In the genomic region with DNA sequence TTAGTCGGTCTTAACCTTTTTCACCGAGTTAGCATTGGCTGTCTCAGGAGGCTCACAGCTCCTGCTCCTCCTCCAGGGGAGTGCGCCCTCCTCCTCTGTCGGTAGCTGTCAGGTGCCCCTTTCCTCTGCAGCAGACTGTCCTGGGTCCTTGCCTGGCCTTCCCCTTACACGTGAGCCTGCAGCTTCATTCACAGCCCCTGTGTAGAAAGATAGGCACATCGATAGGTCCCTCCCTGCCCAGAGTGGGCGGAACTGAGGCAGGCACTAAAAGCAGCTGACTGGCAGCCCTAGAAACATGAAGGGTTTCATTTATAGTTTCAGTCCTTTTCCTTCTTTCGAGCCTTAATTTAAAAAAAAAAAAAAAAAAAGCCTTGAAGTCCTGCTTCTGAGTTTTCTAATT, we compare ENCODE assay signal across 11 cellular contexts. TPM values are rescaled to one million over a fixed set of nuclear protein-coding genes. Genes with fewer than 3 reads are reported as not detected.
A peak's percentile ranks its signal among the peaks of the same experiment; 100 is the strongest.
DNase-seq lines count a peak whose midpoint lies in the region; ATAC-seq and TF ChIP-seq lines count a peak whose summit lies in the region.
"Had no signal": no experiment of that assay in that cellular context is flagged by ENCODE, and none has a peak within 500 bp of the region (broad histone marks: within the 10 kb centered on the region; RNA-seq: fewer than 3 reads in every experiment).

No MANE protein-coding gene starts in this region.

- peak in 1 of 2 donors; percentile 33 for DNase-seq in activated T-cell treated with anti-CD3 and anti-CD28 coated beads, Interleukin-2, amount 50 U/mL, for 72 hours
- DNase-seq in activated T-cell treated with anti-CD3 and anti-CD28 coated beads, Interleukin-2, amount 50 U/mL, for 1 hour, result no peak
- no peak for DNase-seq in WTC11 (ENCODE audit: low spot score)
- no peak for DNase-seq in stimulated activated effector memory CD8-positive, alpha-beta T cell treated with anti-CD3 and anti-CD28 coated beads, Interleukin-12 subunit alpha, Interleukin-12 subunit beta, amount 100 ng/mL, for 72 hours (ENCODE audit: low spot score in 2 of 2)
- no peak for DNase-seq in DMS114 treated with DMSO at 0.1 percent for 48 hours (lab: John Stamatoyannopoulos, UW; ENCODE audit: unreplicated experiment)
- DNase-seq in esophagus squamous epithelium (lab: John Stamatoyannopoulos, UW), result no peak
- DNase-seq in NCI-H524 (lab: John Stamatoyannopoulos, UW), result no peak
- DNase-seq: brain microvascular endothelial cell, NCI-H69 had no signal

- ATAC-seq in activated T-cell treated with anti-CD3 and anti-CD28 coated beads, Interleukin-2, amount 50 U/mL, for 72 hours (replicated peaks in 1 of 2), result no peak
- ATAC-seq in HG02943 (IDR thresholded peaks at IDR 0.05; ENCODE audit: low read depth, unreplicated experiment) (peak; percentile 40), WTC11 (peak; percentile 78)
- ATAC-seq in stimulated activated effector memory CD8-positive, alpha-beta T cell treated with anti-CD3 and anti-CD28 coated beads, Interleukin-12 subunit alpha, Interleukin-12 subunit beta, amount 100 ng/mL, for 72 hours, result no peak

- 63 to 76% methylated on average over 6 to 8 of the region's 8 CpGs for WGBS in esophagus squamous epithelium, 2 donors

- intact Hi-C loops in esophagus squamous epithelium (cut with DNase I), result no loop called here

- peaks cover 98% of the 10 kb centered on the region for H3K4me1 Mint-ChIP-seq in activated T-cell treated with anti-CD3 and anti-CD28 coated beads, Interleukin-2, amount 50 U/mL, for 72 hours (ENCODE audit: low read depth)
- peaks cover 59% of the 10 kb centered on the region for H3K4me1 Mint-ChIP-seq in WTC11
- H3K4me1 Mint-ChIP-seq in stimulated activated effector memory CD8-positive, alpha-beta T cell treated with anti-CD3 and anti-CD28 coated beads, Interleukin-12 subunit alpha, Interleukin-12 subunit beta, amount 100 ng/mL, for 72 hours, result peaks cover 85% of the 10 kb centered on the region

- POLR2A ChIA-PET in WTC11 (lab: Charles Lee), result no interaction called here

- H3K36me3 ChIP-seq in esophagus squamous epithelium, result peaks cover 0 to 12% (median 0%) of the 10 kb centered on the region in 3 donors
- H3K36me3 ChIP-seq: vagina had no signal

- peaks cover 2 to 7% of the 10 kb centered on the region in 2 donors for H3K36me3 Mint-ChIP-seq in activated T-cell treated with anti-CD3 and anti-CD28 coated beads, Interleukin-2, amount 50 U/mL, for 72 hours (ENCODE audit: insufficient read depth in 2 of 2)
- no peaks in the 10 kb centered on the region for H3K36me3 Mint-ChIP-seq in WTC11
- peaks cover 63% of the 10 kb centered on the region for H3K36me3 Mint-ChIP-seq in stimulated activated effector memory CD8-positive, alpha-beta T cell treated with anti-CD3 and anti-CD28 coated beads, Interleukin-12 subunit alpha, Interleukin-12 subunit beta, amount 100 ng/mL, for 72 hours

- no peak for TF ChIP-seq CTCF in WTC11 (IDR thresholded peaks at IDR 0.05)
- TF ChIP-seq CTCF in esophagus squamous epithelium (IDR thresholded peaks at IDR 0.05), result no peak

- H3K27ac Mint-ChIP-seq in activated T-cell treated with anti-CD3 and anti-CD28 coated beads, Interleukin-2, amount 50 U/mL, for 72 hours, result peak overlapping the region; percentile 55
- H3K27ac Mint-ChIP-seq in WTC11, result no peak overlapping the region
- peak overlapping the region; percentile 45 for H3K27ac Mint-ChIP-seq in stimulated activated effector memory CD8-positive, alpha-beta T cell treated with anti-CD3 and anti-CD28 coated beads, Interleukin-12 subunit alpha, Interleukin-12 subunit beta, amount 100 ng/mL, for 72 hours

- H3K4me3 Mint-ChIP-seq in activated T-cell treated with anti-CD3 and anti-CD28 coated beads, Interleukin-2, amount 50 U/mL, for 72 hours, result peak overlapping the region; percentile 74 to 76
- no peak overlapping the region for H3K4me3 Mint-ChIP-seq in WTC11
- peak overlapping the region; percentile 47 for H3K4me3 Mint-ChIP-seq in stimulated activated effector memory CD8-positive, alpha-beta T cell treated with anti-CD3 and anti-CD28 coated beads, Interleukin-12 subunit alpha, Interleukin-12 subunit beta, amount 100 ng/mL, for 72 hours

- TF ChIP-seq POLR2A in esophagus squamous epithelium (IDR thresholded peaks at IDR 0.05), result no peak

- no peaks in the 10 kb centered on the region for H3K9me3 ChIP-seq in esophagus squamous epithelium
- H3K9me3 ChIP-seq: vagina had no signal

- H3K4me3 ChIP-seq in esophagus squamous epithelium, result no peak overlapping the region
- H3K4me3 ChIP-seq: vagina had no signal

- CTCF ChIA-PET in WTC11 (lab: Charles Lee), result interaction anchor here (0.6 to 2.7 kb wide), 3 partner anchors 8 to 372 kb away, joined by 3 to 8 read pairs (median 3); no protein-coding TSS in a partner anchor

- peaks cover 12 to 95% (median 32%) of the 10 kb centered on the region in 3 donors for H3K4me1 ChIP-seq in esophagus squamous epithelium

- no peaks in the 10 kb centered on the region for H3K9me3 Mint-ChIP-seq in activated T-cell treated with anti-CD3 and anti-CD28 coated beads, Interleukin-2, amount 50 U/mL, for 72 hours
- H3K9me3 Mint-ChIP-seq in WTC11, result no peaks in the 10 kb centered on the region
- H3K9me3 Mint-ChIP-seq in stimulated activated effector memory CD8-positive, alpha-beta T cell treated with anti-CD3 and anti-CD28 coated beads, Interleukin-12 subunit alpha, Interleukin-12 subunit beta, amount 100 ng/mL, for 72 hours, result no peaks in the 10 kb centered on the region

- H3K27ac ChIP-seq in esophagus squamous epithelium, result no peak overlapping the region
- H3K27ac ChIP-seq: brain microvascular endothelial cell, vagina had no signal

- no peaks in the 10 kb centered on the region for H3K27me3 Mint-ChIP-seq in activated T-cell treated with anti-CD3 and anti-CD28 coated beads, Interleukin-2, amount 50 U/mL, for 72 hours (ENCODE audit: low read depth)
- no peaks in the 10 kb centered on the region for H3K27me3 Mint-ChIP-seq in WTC11 (ENCODE audit: low read depth)

- H3K27me3 ChIP-seq in esophagus squamous epithelium, result no peaks in the 10 kb centered on the region
- H3K27me3 ChIP-seq: brain microvascular endothelial cell, vagina had no signal

TF ChIP-seq in WTC11, 78 proteins besides CTCF, POLR2A, EP300 and RAD21:
- TF ChIP-seq EMX1 (CRISPR knock-in tag; IDR thresholded peaks at IDR 0.05) (no peak), MXD4 (CRISPR knock-in tag; IDR thresholded peaks at IDR 0.05; ENCODE audit: borderline replicate concordance) (no peak)
- TF ChIP-seq, protein P1, sequence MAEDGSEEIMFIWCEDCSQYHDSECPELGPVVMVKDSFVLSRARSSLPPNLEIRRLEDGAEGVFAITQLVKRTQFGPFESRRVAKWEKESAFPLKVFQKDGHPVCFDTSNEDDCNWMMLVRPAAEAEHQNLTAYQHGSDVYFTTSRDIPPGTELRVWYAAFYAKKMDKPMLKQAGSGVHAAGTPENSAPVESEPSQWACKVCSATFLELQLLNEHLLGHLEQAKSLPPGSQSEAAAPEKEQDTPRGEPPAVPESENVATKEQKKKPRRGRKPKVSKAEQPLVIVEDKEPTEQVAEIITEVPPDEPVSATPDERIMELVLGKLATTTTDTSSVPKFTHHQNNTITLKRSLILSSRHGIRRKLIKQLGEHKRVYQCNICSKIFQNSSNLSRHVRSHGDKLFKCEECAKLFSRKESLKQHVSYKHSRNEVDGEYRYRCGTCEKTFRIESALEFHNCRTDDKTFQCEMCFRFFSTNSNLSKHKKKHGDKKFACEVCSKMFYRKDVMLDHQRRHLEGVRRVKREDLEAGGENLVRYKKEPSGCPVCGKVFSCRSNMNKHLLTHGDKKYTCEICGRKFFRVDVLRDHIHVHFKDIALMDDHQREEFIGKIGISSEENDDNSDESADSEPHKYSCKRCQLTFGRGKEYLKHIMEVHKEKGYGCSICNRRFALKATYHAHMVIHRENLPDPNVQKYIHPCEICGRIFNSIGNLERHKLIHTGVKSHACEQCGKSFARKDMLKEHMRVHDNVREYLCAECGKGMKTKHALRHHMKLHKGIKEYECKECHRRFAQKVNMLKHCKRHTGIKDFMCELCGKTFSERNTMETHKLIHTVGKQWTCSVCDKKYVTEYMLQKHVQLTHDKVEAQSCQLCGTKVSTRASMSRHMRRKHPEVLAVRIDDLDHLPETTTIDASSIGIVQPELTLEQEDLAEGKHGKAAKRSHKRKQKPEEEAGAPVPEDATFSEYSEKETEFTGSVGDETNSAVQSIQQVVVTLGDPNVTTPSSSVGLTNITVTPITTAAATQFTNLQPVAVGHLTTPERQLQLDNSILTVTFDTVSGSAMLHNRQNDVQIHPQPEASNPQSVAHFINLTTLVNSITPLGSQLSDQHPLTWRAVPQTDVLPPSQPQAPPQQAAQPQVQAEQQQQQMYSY (CRISPR knock-in tag; IDR thresholded peaks at IDR 0.05), result no peak
TF ChIP-seq in WTC11: peak in this region for 0.

RNA-seq across cellular contexts. Expression of a gene that starts 17.2 kb away (rescaled TPM):
- total RNA-seq in activated T-cell treated with anti-CD3 and anti-CD28 coated beads, Interleukin-2, amount 50 U/mL, for 72 hours, result 10 to 100 TPM; 45.0 to 49.8 TPM
- total RNA-seq in WTC11 (2021) (28.7 to 29.4 TPM (median 29.2 TPM) in 3 replicates), esophagus squamous epithelium (10 to 100 TPM in 2 of 4 donors, 1 to 10 TPM in 2; 8.0 to 30.7 (median 17.9) TPM)

Comparison
In these comparisons a context has a peak if more than half of its experiments do, and no peak if none do; other contexts are left out.
1. ATAC-seq: peak in HG02943 (single experiment) and WTC11 (single experiment); none in activated T-cell treated with anti-CD3 and anti-CD28 coated beads, Interleukin-2, amount 50 U/mL, for 72 hours (0 of 2) and stimulated activated effector memory CD8-positive, alpha-beta T cell treated with anti-CD3 and anti-CD28 coated beads, Interleukin-12 subunit alpha, Interleukin-12 subunit beta, amount 100 ng/mL, for 72 hours (single experiment).